ENCODE assay signal across 13 cellular contexts in genomic region chrX:7987160-7987992, GRCh38.
A peak's percentile ranks its signal among the peaks of the same experiment; 100 is the strongest.
DNase-seq lines count a peak whose midpoint lies in the region; ATAC-seq and TF ChIP-seq lines count a peak whose summit lies in the region.
"Had no signal": no experiment of that assay in that cellular context is flagged by ENCODE, and none has a peak within 500 bp of the region (broad histone marks: within the 10 kb centered on the region; RNA-seq: fewer than 3 reads in every experiment).

No MANE protein-coding gene starts in this region.

- no peak overlapping the region for H3K18ac ChIP-seq in IMR-90 (ENCODE audit: low read depth, low read length)

- in situ Hi-C loops in IMR-90 (cut with MboI; ENCODE audit: low sequenced_read_pairs) (no loop called here), brain microvascular endothelial cell (cut with HindIII; ENCODE audit: low pct_ligation_motif_present, low sequenced_read_pairs) (no loop called here)

- no peak overlapping the region for H3K9ac ChIP-seq in IMR-90 (ENCODE audit: low read depth, low read length)

- H2AFZ ChIP-seq in IMR-90 (replicated peaks; ENCODE audit: low read length, poor library complexity) = no peak overlapping the region

- ATAC-seq in GM21367 (IDR thresholded peaks at IDR 0.05; ENCODE audit: unreplicated experiment) = peak; percentile 58
- ATAC-seq in IMR-90 (ENCODE audit: low read depth) = no peak
- ATAC-seq in left lung = no peak

- no peak overlapping the region for H2AK5ac ChIP-seq in IMR-90 (ENCODE audit: low read depth, low read length)

- H2BK5ac ChIP-seq in IMR-90 (ENCODE audit: low read depth, low read length, poor library complexity, severe bottlenecking) = no peak overlapping the region

- no peak overlapping the region for H3K23ac ChIP-seq in IMR-90 (ENCODE audit: low read depth, low read length)

- TF ChIP-seq RAD21 in IMR-90 (IDR thresholded peaks at IDR 0.05; ENCODE audit: low read length) = no peak

- POLR2A ChIA-PET in IMR-90 (lab: Charles Lee; ENCODE audit: unreplicated experiment) = no interaction called here

- H3K79me1 ChIP-seq in IMR-90 (ENCODE audit: low read depth in 1 of 2, low read length in 2 of 2) = no peaks in the 10 kb centered on the region

- no TSS peak for BruUV-seq in IMR-90 (replicated peaks; lab: Mats Ljungman, UMichigan)

- H3K56ac ChIP-seq in IMR-90 (ENCODE audit: extremely low read depth, insufficient read depth, low read length) = no peak overlapping the region

- H3K27me3 ChIP-seq in IMR-90 (ENCODE audit: control insufficient read depth, insufficient read depth, low read length) (no peaks in the 10 kb centered on the region), brain microvascular endothelial cell (replicated peaks) (no peaks in the 10 kb centered on the region), left lung (no peaks in the 10 kb centered on the region), MG63 (no peaks in the 10 kb centered on the region)
- H3K27me3 ChIP-seq: testis had no signal

- H2AK9ac ChIP-seq in IMR-90 (replicated peaks; ENCODE audit: low read depth, low read length, poor library complexity) = no peak overlapping the region

- no peak for TF ChIP-seq POLR2A in IMR-90 (IDR thresholded peaks at IDR 0.05; ENCODE audit: low read depth, low read length)

- H4K5ac ChIP-seq in IMR-90 (ENCODE audit: low read depth, low read length) = no peak overlapping the region

- H3K9me3 ChIP-seq in IMR-90 (ENCODE audit: control insufficient read depth, insufficient read depth, low read length) (no peaks in the 10 kb centered on the region), left lung (no peaks in the 10 kb centered on the region), MG63 (no peaks in the 10 kb centered on the region)
- H3K9me3 ChIP-seq: testis had no signal

- no peak overlapping the region for H3K4ac ChIP-seq in IMR-90 (ENCODE audit: low read depth, low read length)

- H4K8ac ChIP-seq in IMR-90 (ENCODE audit: low read depth in 2 of 2, low read length in 2 of 2) = no peak overlapping the region

- intact Hi-C loops in IMR-90 (cut with micrococcal nuclease) (loop anchor here (1.0 kb wide), 1 partner anchor 35 kb away; no protein-coding TSS in a partner anchor), left lung (cut with DNase I) (no loop called here)

- DNase-seq in Ammon's horn (ENCODE audit: low spot score) (peak; percentile 14), IMR-90 (peak; percentile 4), brain microvascular endothelial cell (peak; percentile 10), left lung (no peak), NCI-H2029 (lab: John Stamatoyannopoulos, UW) (no peak), MG63 (no peak), cortex of kidney (lab: John Stamatoyannopoulos, UW) (no peak)
- DNase-seq: activated CD8-positive, alpha-beta memory T cell treated with anti-CD3 and anti-CD28 coated beads, Interleukin-2, amount 50 U/mL, for 4 hours; C1 segment of cervical spinal cord; NCI-H1694 treated with DMSO at 0.1 percent for 48 hours; stimulated activated CD4-positive, alpha-beta T cell treated with anti-CD3 and anti-CD28 coated beads, Interleukin-1b, Interleukin-23, amount 100 ng/mL, for 48 hours; testis had no signal

- no peak overlapping the region for H3K4me2 ChIP-seq in IMR-90 (ENCODE audit: low read depth, low read length)

- dilution Hi-C loops in IMR-90 (cut with HindIII; ENCODE audit: low sequenced_read_pairs, unreplicated experiment) = no loop called here

- H3K4me1 ChIP-seq in IMR-90 (ENCODE audit: control insufficient read depth, insufficient read depth, low read length) (no peaks in the 10 kb centered on the region), left lung (no peaks in the 10 kb centered on the region)
- H3K4me1 ChIP-seq: testis had no signal

- H3K27ac ChIP-seq in IMR-90 (ENCODE audit: insufficient read depth, low read length) (no peak overlapping the region), brain microvascular endothelial cell (peak overlapping the region; percentile 27), left lung (no peak overlapping the region)
- H3K27ac ChIP-seq: testis had no signal

- no CpG with 5 or more reads among the region's 6 CpGs for WGBS in IMR-90 (ENCODE audit: extremely low coverage in 2 of 2, insufficient read length in 1 of 2), 2 experiments

- H3K4me3 ChIP-seq in IMR-90 (ENCODE audit: insufficient read depth, low read depth, low read length) (no peak overlapping the region), brain microvascular endothelial cell (ENCODE audit: low read depth, low read length) (no peak overlapping the region), left lung (no peak overlapping the region), MG63 (no peak overlapping the region)
- H3K4me3 ChIP-seq: testis had no signal

- no peak overlapping the region for H3K14ac ChIP-seq in IMR-90 (replicated peaks; ENCODE audit: low read depth, low read length)

- H2BK120ac ChIP-seq in IMR-90 (ENCODE audit: low read depth, low read length) = peak overlapping the region; percentile 11; the same call in 1 of the 2 replicates

- CTCF ChIA-PET in IMR-90 (lab: Yijun Ruan, JAX) = no interaction called here

- TF ChIP-seq CTCF in IMR-90 (conservative IDR thresholded peaks at IDR 0.05; ENCODE audit: low read depth, low read length) (no peak), brain microvascular endothelial cell (IDR thresholded peaks at IDR 0.05; ENCODE audit: low read depth, low read length, missing control alignments) (no peak), left lung (IDR thresholded peaks at IDR 0.05) (no peak)

- no peaks in the 10 kb centered on the region for H3K9me1 ChIP-seq in IMR-90 (ENCODE audit: insufficient read depth, low read length)

- no peaks in the 10 kb centered on the region for H4K20me1 ChIP-seq in IMR-90 (ENCODE audit: insufficient read depth, low read length)

- H4K91ac ChIP-seq in IMR-90 (ENCODE audit: insufficient read depth, low read depth, low read length) = no peak overlapping the region

- H3K36me3 ChIP-seq in IMR-90 (ENCODE audit: control insufficient read depth, insufficient read depth, low read length) = no peaks in the 10 kb centered on the region
- H3K36me3 ChIP-seq in brain microvascular endothelial cell (replicated peaks) = no peaks in the 10 kb centered on the region
- H3K36me3 ChIP-seq in left lung = no peaks in the 10 kb centered on the region
- H3K36me3 ChIP-seq in MG63 = no peaks in the 10 kb centered on the region

- H2BK15ac ChIP-seq in IMR-90 (ENCODE audit: low read depth, low read length) = no peak overlapping the region

- H2BK20ac ChIP-seq in IMR-90 (ENCODE audit: low read depth, low read length) = no peak overlapping the region

TF ChIP-seq in IMR-90, 13 proteins besides CTCF, POLR2A, EP300 and RAD21:
- TF ChIP-seq MAZ (IDR thresholded peaks at IDR 0.05; ENCODE audit: borderline replicate concordance, low read depth, low read length) (no peak), BHLHE40 (IDR thresholded peaks at IDR 0.05; ENCODE audit: low read depth, low read length) (no peak), MXI1 (IDR thresholded peaks at IDR 0.05; ENCODE audit: borderline replicate concordance, low read depth, low read length) (no peak), SMC3 (IDR thresholded peaks at IDR 0.05; ENCODE audit: low read depth, low read length) (no peak), CEBPB (IDR thresholded peaks at IDR 0.05; ENCODE audit: low read depth, low read length) (no peak), MAFK (IDR thresholded peaks at IDR 0.05; ENCODE audit: low read depth, low read length) (no peak), RFX5 (IDR thresholded peaks at IDR 0.05; ENCODE audit: low read depth, low read length) (no peak), USF2 (IDR thresholded peaks at IDR 0.05; ENCODE audit: low read depth, low read length) (no peak), CHD1 (IDR thresholded peaks at IDR 0.05; ENCODE audit: low read depth, low read length) (no peak), ELK1 (IDR thresholded peaks at IDR 0.05; ENCODE audit: borderline replicate concordance, low read depth, low read length) (no peak), FOS (IDR thresholded peaks at IDR 0.05; ENCODE audit: low read depth, low read length) (no peak), NFE2L2 (IDR thresholded peaks at IDR 0.05; ENCODE audit: low read depth, low read length) (no peak), RCOR1 (IDR thresholded peaks at IDR 0.05; ENCODE audit: insufficient replicate concordance, low read length) (no peak)

Comparison
In these comparisons a context has a peak if more than half of its experiments do, and no peak if none do; other contexts are left out.
1. DNase-seq: peak in Ammon's horn (single experiment), IMR-90 (single experiment) and brain microvascular endothelial cell (single experiment); none in left lung (0 of 2), NCI-H2029 (single experiment), MG63 (single experiment) and cortex of kidney (single experiment).